15 cellular contexts compared by ENCODE assay signal in genomic region chr11:26778000-26778757, GRCh38. TPM values are rescaled to one million over a fixed set of nuclear protein-coding genes. Genes with fewer than 3 reads are reported as not detected.
DNase-seq lines count a peak whose midpoint lies in the region; ATAC-seq, FAIRE-seq and TF ChIP-seq lines count a peak whose summit lies in the region.
"Had no signal": no experiment of that assay in that cellular context is flagged by ENCODE, and none has a peak within 500 bp of the region (broad histone marks: within the 10 kb centered on the region; RNA-seq: fewer than 3 reads in every experiment).

No MANE protein-coding gene starts in this region.

- FAIRE-seq in RCC 7860 (lab: Jason Lieb, UNC) = no peak

- H3K27me3 Mint-ChIP-seq in activated CD8-positive, alpha-beta T cell treated with anti-CD3 and anti-CD28 coated beads for 36 hours = no peaks in the 10 kb centered on the region
- no peaks in the 10 kb centered on the region for H3K27me3 Mint-ChIP-seq in glutamatergic neuron (ENCODE audit: unreplicated experiment)
- H3K27me3 Mint-ChIP-seq: activated CD8-positive, alpha-beta memory T cell treated with anti-CD3 and anti-CD28 coated beads, Interleukin-2, amount 10 ng/mL, durations not matched to agents 7 days and 5 days had no signal

- peaks cover 10% of the 10 kb centered on the region for H3K4me1 ChIP-seq in A673 (ENCODE audit: insufficient read depth, low read length, poor library complexity, severe bottlenecking)
- H3K4me1 ChIP-seq in colonic mucosa = no peaks in the 10 kb centered on the region
- H3K4me1 ChIP-seq in Peyer's patch = no peaks in the 10 kb centered on the region
- H3K4me1 ChIP-seq: ascending aorta had no signal

- no peaks in the 10 kb centered on the region for H3K9me3 ChIP-seq in A673 (ENCODE audit: low read depth, low read length, poor library complexity, severe bottlenecking)
- H3K9me3 ChIP-seq in colonic mucosa = no peaks in the 10 kb centered on the region
- no peaks in the 10 kb centered on the region for H3K9me3 ChIP-seq in Peyer's patch
- H3K9me3 ChIP-seq: ascending aorta had no signal

- H3K27ac ChIP-seq in A673 (ENCODE audit: low read depth, low read length, poor library complexity, severe bottlenecking) = no peak overlapping the region
- H3K27ac ChIP-seq in colonic mucosa = no peak overlapping the region
- H3K27ac ChIP-seq in Peyer's patch = no peak overlapping the region
- H3K27ac ChIP-seq: ascending aorta had no signal

- intact Hi-C loops in A673 (cut with micrococcal nuclease; ENCODE audit: unreplicated experiment) = no loop called here
- intact Hi-C loops in activated CD8-positive, alpha-beta T cell treated with anti-CD3 and anti-CD28 coated beads for 36 hours (cut with micrococcal nuclease) = no loop called here
- intact Hi-C loops in colonic mucosa (cut with DNase I) = no loop called here

- no peaks in the 10 kb centered on the region for H3K36me3 Mint-ChIP-seq in activated CD8-positive, alpha-beta T cell treated with anti-CD3 and anti-CD28 coated beads for 36 hours (ENCODE audit: low read depth)
- peaks cover 3% of the 10 kb centered on the region for H3K36me3 Mint-ChIP-seq in glutamatergic neuron (ENCODE audit: unreplicated experiment)
- H3K36me3 Mint-ChIP-seq: activated CD8-positive, alpha-beta memory T cell treated with anti-CD3 and anti-CD28 coated beads, Interleukin-2, amount 10 ng/mL, durations not matched to agents 7 days and 5 days; natural killer cell had no signal

- no peak overlapping the region for H3K9ac ChIP-seq in colonic mucosa (ENCODE audit: low read depth in 2 of 2, low read length in 2 of 2)

- POLR2A ChIA-PET in A673 (lab: Charles Lee; ENCODE audit: low non-redundant PET) = no interaction called here
- POLR2A ChIA-PET in activated CD8-positive, alpha-beta T cell treated with anti-CD3 and anti-CD28 coated beads for 36 hours (lab: Charles Lee) = no interaction called here

- no peak overlapping the region for H3K4me3 Mint-ChIP-seq in activated CD8-positive, alpha-beta T cell treated with anti-CD3 and anti-CD28 coated beads for 36 hours
- no peak overlapping the region for H3K4me3 Mint-ChIP-seq in glutamatergic neuron (ENCODE audit: unreplicated experiment)
- H3K4me3 Mint-ChIP-seq: activated CD8-positive, alpha-beta memory T cell treated with anti-CD3 and anti-CD28 coated beads, Interleukin-2, amount 10 ng/mL, durations not matched to agents 7 days and 5 days; natural killer cell had no signal

- H3K27me3 ChIP-seq in A673 (replicated peaks; ENCODE audit: insufficient read depth, low read depth, low read length, poor library complexity) = peaks cover 8% of the 10 kb centered on the region
- H3K27me3 ChIP-seq in colonic mucosa = no peaks in the 10 kb centered on the region
- H3K27me3 ChIP-seq in Peyer's patch = no peaks in the 10 kb centered on the region
- H3K27me3 ChIP-seq: ascending aorta had no signal

- no peak for TF ChIP-seq POLR2A in Peyer's patch (IDR thresholded peaks at IDR 0.05)

- H3K9me3 Mint-ChIP-seq in activated CD8-positive, alpha-beta T cell treated with anti-CD3 and anti-CD28 coated beads for 36 hours = peaks cover 1% of the 10 kb centered on the region
- peaks cover 2% of the 10 kb centered on the region for H3K9me3 Mint-ChIP-seq in glutamatergic neuron (ENCODE audit: unreplicated experiment)

- no peak overlapping the region for H3K4me3 ChIP-seq in A673 (ENCODE audit: low read depth, low read length, poor library complexity, severe bottlenecking)
- H3K4me3 ChIP-seq in fibroblast of the aortic adventitia (ENCODE audit: low read depth, low read length) = no peak overlapping the region
- H3K4me3 ChIP-seq in colonic mucosa = no peak overlapping the region
- H3K4me3 ChIP-seq in Peyer's patch = no peak overlapping the region
- H3K4me3 ChIP-seq: ascending aorta had no signal

- BruUV-seq in A673 (replicated peaks; lab: Mats Ljungman, UMichigan) = no TSS peak

- no peaks in the 10 kb centered on the region for H3K4me1 Mint-ChIP-seq in activated CD8-positive, alpha-beta T cell treated with anti-CD3 and anti-CD28 coated beads for 36 hours (ENCODE audit: low read depth)
- no peaks in the 10 kb centered on the region for H3K4me1 Mint-ChIP-seq in glutamatergic neuron (ENCODE audit: low read depth, unreplicated experiment)
- H3K4me1 Mint-ChIP-seq: activated CD8-positive, alpha-beta memory T cell treated with anti-CD3 and anti-CD28 coated beads, Interleukin-2, amount 10 ng/mL, durations not matched to agents 7 days and 5 days; natural killer cell had no signal

- CTCF ChIA-PET in A673 (lab: Charles Lee) = interaction anchor here (1.1 kb wide), 1 partner anchor 381 kb away, joined by 3 read pairs; no protein-coding TSS in a partner anchor
- CTCF ChIA-PET in activated CD8-positive, alpha-beta T cell treated with anti-CD3 and anti-CD28 coated beads for 36 hours (lab: Charles Lee) = interaction anchor here (0.9 kb wide), 1 partner anchor 24 kb away, joined by 3 read pairs; no protein-coding TSS in a partner anchor

- ATAC-seq in GM21717 (IDR thresholded peaks at IDR 0.05; ENCODE audit: unreplicated experiment) = peak; percentile 79
- no peak for ATAC-seq in activated CD8-positive, alpha-beta T cell treated with anti-CD3 and anti-CD28 coated beads for 36 hours
- ATAC-seq: activated CD8-positive, alpha-beta memory T cell treated with anti-CD3 and anti-CD28 coated beads, Interleukin-2, amount 10 ng/mL, durations not matched to agents 7 days and 5 days; natural killer cell had no signal

- no peak overlapping the region for H3K27ac Mint-ChIP-seq in activated CD8-positive, alpha-beta T cell treated with anti-CD3 and anti-CD28 coated beads for 36 hours
- H3K27ac Mint-ChIP-seq in glutamatergic neuron (ENCODE audit: unreplicated experiment) = no peak overlapping the region
- H3K27ac Mint-ChIP-seq: activated CD8-positive, alpha-beta memory T cell treated with anti-CD3 and anti-CD28 coated beads, Interleukin-2, amount 10 ng/mL, durations not matched to agents 7 days and 5 days; natural killer cell had no signal

- no peaks in the 10 kb centered on the region for H3K36me3 ChIP-seq in A673 (ENCODE audit: insufficient read depth, low read length, poor library complexity, severe bottlenecking)
- no peaks in the 10 kb centered on the region for H3K36me3 ChIP-seq in colonic mucosa
- H3K36me3 ChIP-seq in Peyer's patch = no peaks in the 10 kb centered on the region
- H3K36me3 ChIP-seq: ascending aorta had no signal

- DNase-seq in A673 (ENCODE audit: low spot score) = peak; percentile 52
- DNase-seq in RCC 7860 (ENCODE audit: low spot score) = peak; percentile 10
- DNase-seq in fibroblast of the aortic adventitia (ENCODE audit: low read depth) = peak; percentile 62
- no peak for DNase-seq in activated CD8-positive, alpha-beta T cell treated with anti-CD3 and anti-CD28 coated beads for 36 hours
- DNase-seq in colonic mucosa = no peak
- no peak for DNase-seq in glutamatergic neuron
- no peak for DNase-seq in Peyer's patch
- DNase-seq: activated CD8-positive, alpha-beta memory T cell treated with anti-CD3 and anti-CD28 coated beads, Interleukin-2, amount 10 ng/mL, durations not matched to agents 7 days and 5 days; left cardiac atrium; natural killer cell; NCI-H1417 treated with DMSO at 0.1 percent for 48 hours; T-helper 9 cell had no signal

- TF ChIP-seq CTCF in A673 (conservative IDR thresholded peaks at IDR 0.05; ENCODE audit: low read depth, low read length) (no peak), fibroblast of the aortic adventitia (IDR thresholded peaks at IDR 0.05; ENCODE audit: insufficient read depth, low read length) (no peak), colonic mucosa (IDR thresholded peaks at IDR 0.05) (no peak), glutamatergic neuron (IDR thresholded peaks at IDR 0.05; ENCODE audit: partially characterized antibody, unreplicated experiment) (no peak), Peyer's patch (IDR thresholded peaks at IDR 0.05) (no peak)
- no peak for TF ChIP-seq CTCF in activated CD8-positive, alpha-beta T cell treated with anti-CD3 and anti-CD28 coated beads for 36 hours (IDR thresholded peaks at IDR 0.05)

RNA-seq across cellular contexts. Expression of gene SLC5A12, which starts 56.3 kb away (rescaled TPM):
- total RNA-seq in A673 (2021) = not detected in 2 replicates
- 0.09 TPM in 1 of 2 replicates, not detected in the other for total RNA-seq in fibroblast of the aortic adventitia (ENCODE audit: low replicate concordance)
- total RNA-seq in activated CD8-positive, alpha-beta T cell treated with anti-CD3 and anti-CD28 coated beads for 36 hours = not detected
- total RNA-seq in colonic mucosa = under 1 TPM; 0.16 to 0.30 TPM
- 0.66 TPM for total RNA-seq in glutamatergic neuron (ENCODE audit: unreplicated experiment)
- total RNA-seq in Peyer's patch = 100 to 1,000 TPM in 3 of 4 donors, 1 to 10 TPM in 1; 1.7 to 226 (median 184) TPM
- total RNA-seq: activated CD8-positive, alpha-beta memory T cell treated with anti-CD3 and anti-CD28 coated beads, Interleukin-2, amount 10 ng/mL, durations not matched to agents 7 days and 5 days; ascending aorta; epithelial cell of proximal tubule; natural killer cell had no signal

Comparison
In these comparisons a context has a peak if more than half of its experiments do, and no peak if none do; other contexts are left out.
1. DNase-seq: peak in A673 (single experiment), RCC 7860 (single experiment) and fibroblast of the aortic adventitia (single experiment); none in activated CD8-positive, alpha-beta T cell treated with anti-CD3 and anti-CD28 coated beads for 36 hours (single experiment), colonic mucosa (single experiment), glutamatergic neuron (single experiment) and Peyer's patch (0 of 3).